20 cellular contexts compared by ENCODE assay signal in the genomic region with DNA sequence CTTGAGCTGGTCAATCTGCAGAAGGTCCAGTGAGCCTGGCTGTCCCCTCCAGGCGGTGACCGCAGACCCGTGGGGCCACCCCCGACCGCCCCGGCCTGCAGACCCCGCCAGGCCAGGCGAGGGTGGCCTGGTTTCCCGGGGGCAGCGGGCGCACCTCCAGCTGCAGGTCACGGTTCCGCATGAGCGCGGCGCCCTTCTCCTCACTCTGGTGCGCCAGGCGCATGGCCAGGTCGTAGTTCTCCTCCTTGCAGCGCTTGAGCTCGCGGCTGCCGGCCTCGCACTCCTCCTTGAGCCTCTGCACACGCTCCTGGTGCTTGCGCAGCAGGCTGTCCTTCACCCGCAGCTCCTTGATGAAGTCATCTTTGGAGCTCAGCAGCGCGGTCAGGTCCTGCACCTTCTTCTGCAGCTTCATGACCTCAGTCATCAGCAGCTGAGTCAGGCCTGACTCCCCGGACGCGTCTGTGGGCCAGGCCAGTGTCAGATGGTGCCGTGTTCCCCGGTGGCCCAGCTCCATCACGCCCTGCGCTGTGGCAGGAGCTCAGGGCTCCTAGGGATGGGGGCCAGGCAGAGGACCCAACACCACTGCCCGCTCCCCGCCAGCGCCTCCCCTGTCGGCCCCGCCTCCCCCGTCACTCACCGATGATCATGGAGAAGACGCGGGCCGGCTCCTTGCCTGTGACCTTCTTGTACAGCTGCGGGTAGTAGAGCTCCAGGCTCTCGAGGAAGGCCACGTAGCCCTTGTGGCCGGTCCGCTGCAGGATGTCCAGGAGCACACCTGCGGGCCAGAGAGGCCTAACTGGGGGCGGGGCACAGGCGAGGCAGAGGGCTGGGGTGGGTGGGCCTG.
"Had no signal": no experiment of that assay in that cellular context is flagged by ENCODE, and none has a peak within 500 bp of the region (broad histone marks: within the 10 kb centered on the region; RNA-seq: fewer than 3 reads in every experiment).

No MANE protein-coding gene starts in this region.

- H3K27me3 ChIP-seq: adrenal gland, esophagus squamous epithelium, left lung, tibial nerve, vagina had no signal

- ATAC-seq: activated T-cell treated with anti-CD3 and anti-CD28 coated beads, Interleukin-2, amount 50 U/mL, for 4 hours; left lung; naive thymus-derived CD8-positive, alpha-beta T cell; right cardiac atrium; T-cell had no signal

- H3K4me3 ChIP-seq: adrenal gland, esophagus squamous epithelium, left lung, skin epidermis, tibial nerve, vagina had no signal

- H3K36me3 ChIP-seq: vagina had no signal

- H3K27ac ChIP-seq: adrenal gland, esophagus squamous epithelium, left lung, tibial nerve, vagina, VCaP had no signal

- DNase-seq: activated CD4-positive, alpha-beta memory T cell treated with anti-CD3 and anti-CD28 coated beads for 36 hours; activated effector memory CD4-positive, alpha-beta T cell treated with Interleukin-2 at 50 U/mL for 16 hours; activated T-cell treated with anti-CD3 and anti-CD28 coated beads, Interleukin-2, amount 50 U/mL, for 4 hours; esophagus squamous epithelium; foreskin melanocyte; islet precursor cell; left lung; naive thymus-derived CD8-positive, alpha-beta T cell; stimulated activated CD4-positive, alpha-beta T cell treated with anti-CD3 and anti-CD28 coated beads, Interleukin-15, amount 100 ng/mL, for 24 hours; stimulated activated CD4-positive, alpha-beta T cell treated with anti-CD3 and anti-CD28 coated beads, Interleukin-4, amount 100 ng/mL, for 1 hour; stimulated activated naive CD4-positive, alpha-beta T cell; substantia nigra; T-cell; T1000 had no signal

- H3K9me3 ChIP-seq: adrenal gland, esophagus squamous epithelium, left lung, tibial nerve, vagina had no signal
